ENCODE assay signal across 9 cellular contexts in genomic region chr4:113686950-113687718, GRCh38.
DNase-seq lines count a peak whose midpoint lies in the region; ATAC-seq, FAIRE-seq and TF ChIP-seq lines count a peak whose summit lies in the region.
"Had no signal": no experiment of that assay in that cellular context is flagged by ENCODE, and none has a peak within 500 bp of the region (broad histone marks: within the 10 kb centered on the region; RNA-seq: fewer than 3 reads in every experiment).

No MANE protein-coding gene starts in this region.

- intact Hi-C loops in psoas muscle (cut with DNase I) = no loop called here
- intact Hi-C loops in CD8-positive, alpha-beta T cell (cut with DNase I, micrococcal nuclease) = no loop called here

- DNase-seq in NOMO-1 treated with DMSO at 0.1 percent for 48 hours (lab: John Stamatoyannopoulos, UW; ENCODE audit: unreplicated experiment) (peak; percentile 39), NOMO-1 treated with dmso at 0.1 percent for 144 hours (lab: John Stamatoyannopoulos, UW; ENCODE audit: unreplicated experiment) (no peak), astrocyte (ENCODE audit: low read depth) (peak; percentile 88), psoas muscle (no peak), NCI-H748 (lab: John Stamatoyannopoulos, UW; ENCODE audit: unreplicated experiment) (no peak)
- DNase-seq in CD8-positive, alpha-beta T cell = no peak
- DNase-seq: upper lobe of right lung had no signal

- H3K4me1 ChIP-seq in astrocyte (ENCODE audit: insufficient read depth, low read length) (peaks cover 27% of the 10 kb centered on the region), psoas muscle (peaks cover 47% of the 10 kb centered on the region)
- H3K4me1 ChIP-seq in CD8-positive, alpha-beta T cell (ENCODE audit: insufficient read depth, low read length) = peaks cover 37% of the 10 kb centered on the region

- H3K27ac Mint-ChIP-seq in astrocyte (ENCODE audit: unreplicated experiment) = no peak overlapping the region
- no peak overlapping the region for H3K27ac Mint-ChIP-seq in CD8-positive, alpha-beta T cell

- H3K36me3 Mint-ChIP-seq in astrocyte (ENCODE audit: low read depth, unreplicated experiment) = peaks cover 5% of the 10 kb centered on the region
- H3K36me3 Mint-ChIP-seq in CD8-positive, alpha-beta T cell = peaks cover 8% of the 10 kb centered on the region

- ATAC-seq in HG03378 (IDR thresholded peaks at IDR 0.05; ENCODE audit: unreplicated experiment) (peak; percentile 41), psoas muscle (no peak), GM21381 (IDR thresholded peaks at IDR 0.05; ENCODE audit: unreplicated experiment) (no peak)
- ATAC-seq in CD8-positive, alpha-beta T cell = no peak
- ATAC-seq: upper lobe of right lung had no signal

- H3K27me3 ChIP-seq in astrocyte (ENCODE audit: insufficient read depth, low read length) = no peaks in the 10 kb centered on the region
- H3K27me3 ChIP-seq in psoas muscle (ENCODE audit: insufficient read depth in 3 of 3, low read length in 2 of 3) = no peaks in the 10 kb centered on the region
- no peaks in the 10 kb centered on the region for H3K27me3 ChIP-seq in CD8-positive, alpha-beta T cell (ENCODE audit: insufficient read depth, low read length)
- H3K27me3 ChIP-seq: upper lobe of right lung had no signal

- H3K79me2 ChIP-seq in astrocyte (ENCODE audit: insufficient read depth, low read length) = peaks cover 67% of the 10 kb centered on the region

- no peak overlapping the region for H3K4me3 Mint-ChIP-seq in astrocyte (ENCODE audit: unreplicated experiment)
- no peak overlapping the region for H3K4me3 Mint-ChIP-seq in CD8-positive, alpha-beta T cell

- peak overlapping the region; percentile 3 for H3K27ac ChIP-seq in astrocyte (ENCODE audit: low read depth, low read length)
- H3K27ac ChIP-seq in psoas muscle = peak overlapping the region; percentile 28
- H3K27ac ChIP-seq in CD8-positive, alpha-beta T cell (ENCODE audit: low read depth, low read length) = no peak overlapping the region
- H3K27ac ChIP-seq: upper lobe of right lung had no signal

- peak overlapping the region; percentile 17 for H3K4me2 ChIP-seq in astrocyte (ENCODE audit: low read length)

- FAIRE-seq in astrocyte (lab: Jason Lieb, UNC) = peak; percentile 17

- H3K9me3 ChIP-seq in astrocyte (ENCODE audit: insufficient read depth, low read depth, low read length) (no peaks in the 10 kb centered on the region), psoas muscle (no peaks in the 10 kb centered on the region)
- no peaks in the 10 kb centered on the region for H3K9me3 ChIP-seq in CD8-positive, alpha-beta T cell (ENCODE audit: low read length)
- H3K9me3 ChIP-seq: upper lobe of right lung had no signal

- no peaks in the 10 kb centered on the region for H3K9me3 Mint-ChIP-seq in astrocyte (ENCODE audit: unreplicated experiment)
- H3K9me3 Mint-ChIP-seq in CD8-positive, alpha-beta T cell = no peaks in the 10 kb centered on the region

- H4K20me1 ChIP-seq in astrocyte (ENCODE audit: insufficient read depth, low read length) = peaks cover 34% of the 10 kb centered on the region

- no peaks in the 10 kb centered on the region for H3K27me3 Mint-ChIP-seq in astrocyte (ENCODE audit: low read depth, unreplicated experiment)
- no peaks in the 10 kb centered on the region for H3K27me3 Mint-ChIP-seq in CD8-positive, alpha-beta T cell (ENCODE audit: low read depth)

- H3K4me1 Mint-ChIP-seq in astrocyte (ENCODE audit: low read depth, unreplicated experiment) = peaks cover 33% of the 10 kb centered on the region
- peaks cover 62% of the 10 kb centered on the region for H3K4me1 Mint-ChIP-seq in CD8-positive, alpha-beta T cell (ENCODE audit: low read depth)

- H3K36me3 ChIP-seq in astrocyte (ENCODE audit: insufficient read depth, low read length) (no peaks in the 10 kb centered on the region), psoas muscle (ENCODE audit: insufficient read depth in 1 of 2, low read depth in 1 of 2) (no peaks in the 10 kb centered on the region)
- H3K36me3 ChIP-seq in CD8-positive, alpha-beta T cell (ENCODE audit: insufficient read depth, low read length) = no peaks in the 10 kb centered on the region
- H3K36me3 ChIP-seq: upper lobe of right lung had no signal

- TF ChIP-seq CTCF in astrocyte (IDR thresholded peaks at IDR 0.05; ENCODE audit: insufficient read depth, low read depth, low read length) = no peak
- TF ChIP-seq CTCF in psoas muscle (IDR thresholded peaks at IDR 0.05) = no peak
- no peak for TF ChIP-seq CTCF in CD8-positive, alpha-beta T cell (IDR thresholded peaks at IDR 0.05)

- WGBS in psoas muscle, 3 donors = 82 to 85% (median 82%) methylated on average over 4 of the region's 4 CpGs

- POLR2A ChIA-PET in CD8-positive, alpha-beta T cell (lab: Charles Lee) = no interaction called here

- CTCF ChIA-PET in CD8-positive, alpha-beta T cell (lab: Charles Lee) = no interaction called here

- no peak overlapping the region for H3K9ac ChIP-seq in astrocyte (ENCODE audit: low read length)

- H2AFZ ChIP-seq in astrocyte (ENCODE audit: low read depth, low read length) = no peak overlapping the region

- H3K4me3 ChIP-seq in astrocyte (ENCODE audit: insufficient read depth, low read depth, low read length) (no peak overlapping the region), psoas muscle (no peak overlapping the region)
- H3K4me3 ChIP-seq in CD8-positive, alpha-beta T cell (ENCODE audit: low read depth, low read length) = no peak overlapping the region
- H3K4me3 ChIP-seq: upper lobe of right lung had no signal

Comparison
In these comparisons a context has a peak if more than half of its experiments do, and no peak if none do; other contexts are left out.
1. DNase-seq: peak in NOMO-1 treated with DMSO at 0.1 percent for 48 hours (single experiment) and astrocyte (single experiment); none in NOMO-1 treated with dmso at 0.1 percent for 144 hours (single experiment), psoas muscle (0 of 2), CD8-positive, alpha-beta T cell (0 of 7) and NCI-H748 (single experiment).